ENCODE assay signal across 1 cellular context in genomic region chr13:32425158-32425557, GRCh38.
TF ChIP-seq lines count a peak whose summit lies in the region.

No MANE protein-coding gene starts in this region.

TF ChIP-seq in GM12878, 131 proteins besides CTCF, POLR2A, EP300 and RAD21:
- TF ChIP-seq WRNIP1 (IDR thresholded peaks at IDR 0.05; ENCODE audit: borderline replicate concordance, low read depth, low read length), result no peak
- no peak for TF ChIP-seq SRF (IDR thresholded peaks at IDR 0.05; ENCODE audit: low read depth in 2 of 2, low read length in 2 of 2)
- no peak for TF ChIP-seq SUPT20H (IDR thresholded peaks at IDR 0.05; ENCODE audit: borderline replicate concordance, control insufficient read depth, low read depth, low read length)
- no peak for TF ChIP-seq BACH1 (IDR thresholded peaks at IDR 0.05; ENCODE audit: borderline replicate concordance)
- TF ChIP-seq CEBPZ (IDR thresholded peaks at IDR 0.05; ENCODE audit: low read depth, low read length), result no peak
- no peak for TF ChIP-seq ZNF217 (IDR thresholded peaks at IDR 0.05)
- no peak for TF ChIP-seq YY1 (IDR thresholded peaks at IDR 0.05; ENCODE audit: low read depth, low read length)
- TF ChIP-seq ATF7 (IDR thresholded peaks at IDR 0.05; ENCODE audit: low read depth), result no peak
- TF ChIP-seq POLR2AphosphoS5 (IDR thresholded peaks at IDR 0.05; ENCODE audit: low read length), result no peak
- TF ChIP-seq PAX8 (IDR thresholded peaks at IDR 0.05), result no peak
- TF ChIP-seq ZNF274 (IDR thresholded peaks at IDR 0.05; ENCODE audit: insufficient read depth, insufficient read length), result no peak
- no peak for TF ChIP-seq SKIL (IDR thresholded peaks at IDR 0.05; ENCODE audit: low read depth, poor library complexity, severe bottlenecking)
- no peak for TF ChIP-seq ZBTB40 (IDR thresholded peaks at IDR 0.05; ENCODE audit: borderline replicate concordance)
- TF ChIP-seq MYC (IDR thresholded peaks at IDR 0.05; ENCODE audit: insufficient read depth, insufficient read length, insufficient replicate concordance, low read length, severe bottlenecking), result no peak
- TF ChIP-seq EZH2 (IDR thresholded peaks at IDR 0.05; ENCODE audit: borderline replicate concordance, control insufficient read depth, low read depth, low read length), result no peak
- no peak for TF ChIP-seq NR2F1 (conservative IDR thresholded peaks at IDR 0.05)
- no peak for TF ChIP-seq FOS (IDR thresholded peaks at IDR 0.05; ENCODE audit: borderline replicate concordance, extremely low read depth, insufficient read length)
TF ChIP-seq in GM12878: peak in this region for 0.
